Comparison of ENCODE assay signal across 14 cellular contexts in the genomic region with DNA sequence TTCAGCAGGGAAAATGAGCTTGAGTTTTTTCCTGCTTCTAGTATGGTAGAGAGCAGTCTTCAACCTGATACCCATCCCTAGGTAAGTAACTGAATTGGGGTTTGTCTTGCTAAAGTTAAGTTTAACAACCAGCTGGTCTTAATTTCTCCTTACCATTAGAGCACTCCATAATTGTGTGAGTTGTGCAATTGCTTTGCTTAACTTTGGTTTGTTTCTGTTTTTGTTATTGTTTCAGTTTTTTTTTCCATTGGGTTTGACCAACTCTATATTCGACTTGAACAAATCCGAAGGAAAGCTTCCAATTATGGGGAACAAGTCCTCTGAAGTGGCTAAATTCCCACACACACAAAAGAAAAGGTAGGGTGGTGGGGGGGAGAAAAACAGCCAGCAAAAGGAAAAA.
A peak's percentile ranks its signal among the peaks of the same experiment; 100 is the strongest.
DNase-seq lines count a peak whose midpoint lies in the region; ATAC-seq lines count a peak whose summit lies in the region.
"Had no signal": no experiment of that assay in that cellular context is flagged by ENCODE, and none has a peak within 500 bp of the region (broad histone marks: within the 10 kb centered on the region; RNA-seq: fewer than 3 reads in every experiment).

No MANE protein-coding gene starts in this region.

- no peak overlapping the region for H2AFZ ChIP-seq in GM23248
- H2AFZ ChIP-seq: GM23338 had no signal

- H3K79me2 ChIP-seq in GM23248 (ENCODE audit: insufficient read depth) = no peaks in the 10 kb centered on the region

- H3K9me3 Mint-ChIP-seq in activated T-helper 1 cell treated with anti-CD3 and anti-CD28 coated beads, Interleukin-12 subunit alpha, Interleukin-12 subunit beta, Interleukin-2, Interleukin-4 antibody, amounts not matched to agents 30 ng/mL and 10 ng/mL and 1 ng/mL, durations not matched to agents 14 hours and 24 hours and 36 hours = peaks cover 8% of the 10 kb centered on the region

- no peaks in the 10 kb centered on the region; the same call in 1 of the 2 replicates for H4K20me1 ChIP-seq in GM23248 (ENCODE audit: insufficient read depth)

- H3K9me2 ChIP-seq in GM23248 (ENCODE audit: insufficient read depth) = no peaks in the 10 kb centered on the region

- H3K4me1 ChIP-seq in HUES48 (ENCODE audit: control insufficient read depth, insufficient read depth, low read length) (peaks cover 29% of the 10 kb centered on the region), adipocyte (ENCODE audit: control insufficient read depth, insufficient read depth, low read length) (no peaks in the 10 kb centered on the region), iPS-18a (ENCODE audit: control insufficient read depth, low read depth, low read length) (peaks cover 29% of the 10 kb centered on the region), GM23248 (ENCODE audit: insufficient read depth) (peaks cover 5% of the 10 kb centered on the region; the same call in 1 of the 2 replicates)
- H3K4me1 ChIP-seq: BE2C had no signal

- no peaks in the 10 kb centered on the region for H3K27me3 Mint-ChIP-seq in activated T-helper 1 cell treated with anti-CD3 and anti-CD28 coated beads, Interleukin-12 subunit alpha, Interleukin-12 subunit beta, Interleukin-2, Interleukin-4 antibody, amounts not matched to agents 30 ng/mL and 10 ng/mL and 1 ng/mL, durations not matched to agents 14 hours and 24 hours and 36 hours (ENCODE audit: insufficient read depth)
- H3K27me3 Mint-ChIP-seq: CD4-positive, CD25-positive, alpha-beta regulatory T cell; CD8-positive, alpha-beta memory T cell had no signal

- H3K9me3 ChIP-seq in HUES48 (ENCODE audit: control insufficient read depth, insufficient read depth, low read length) = no peaks in the 10 kb centered on the region
- no peaks in the 10 kb centered on the region for H3K9me3 ChIP-seq in adipocyte (ENCODE audit: control insufficient read depth, low read length)
- H3K9me3 ChIP-seq in iPS-18a (ENCODE audit: control insufficient read depth, low read depth, low read length) = no peaks in the 10 kb centered on the region
- no peaks in the 10 kb centered on the region for H3K9me3 ChIP-seq in GM23248 (ENCODE audit: low read depth)

- H3F3A ChIP-seq in GM23248 (ENCODE audit: insufficient read depth) = no peaks in the 10 kb centered on the region

- H3K4me1 Mint-ChIP-seq in activated T-helper 1 cell treated with anti-CD3 and anti-CD28 coated beads, Interleukin-12 subunit alpha, Interleukin-12 subunit beta, Interleukin-2, Interleukin-4 antibody, amounts not matched to agents 30 ng/mL and 10 ng/mL and 1 ng/mL, durations not matched to agents 14 hours and 24 hours and 36 hours (ENCODE audit: low read depth) = no peaks in the 10 kb centered on the region
- H3K4me1 Mint-ChIP-seq: CD8-positive, alpha-beta memory T cell had no signal

- H3K27ac ChIP-seq in HUES48 (ENCODE audit: low read depth, low read length) (peak overlapping the region; percentile 60), iPS-18a (ENCODE audit: low read length) (peak overlapping the region; percentile 43), GM23248 (no peak overlapping the region)

- no peak overlapping the region for H3K4me2 ChIP-seq in GM23248 (ENCODE audit: unreplicated experiment)
- H3K4me2 ChIP-seq: GM23338 had no signal

- 65 to 81% methylated on average over 2 of the region's 2 CpGs for WGBS in GM23248 (ENCODE audit: low coverage in 1 of 2, low lambda C conversion rate in 2 of 2, missing lambda C conversion rate in 2 of 2), 2 experiments

- H3K4me3 ChIP-seq in HUES48 (ENCODE audit: low read depth, low read length) (no peak overlapping the region), adipocyte (ENCODE audit: low read length) (no peak overlapping the region), iPS-18a (ENCODE audit: low read length) (no peak overlapping the region), GM23248 (no peak overlapping the region)
- H3K4me3 ChIP-seq: GM23338 had no signal

- ATAC-seq in GM21390 (IDR thresholded peaks at IDR 0.05; ENCODE audit: unreplicated experiment) = no peak

- in situ Hi-C loops in GM23248 (cut with MboI) = no loop called here

- H3K27ac Mint-ChIP-seq in activated T-helper 1 cell treated with anti-CD3 and anti-CD28 coated beads, Interleukin-12 subunit alpha, Interleukin-12 subunit beta, Interleukin-2, Interleukin-4 antibody, amounts not matched to agents 30 ng/mL and 10 ng/mL and 1 ng/mL, durations not matched to agents 14 hours and 24 hours and 36 hours = no peak overlapping the region
- H3K27ac Mint-ChIP-seq: CD4-positive, CD25-positive, alpha-beta regulatory T cell; CD8-positive, alpha-beta memory T cell; GM23338 had no signal

- no peaks in the 10 kb centered on the region for H3K36me3 ChIP-seq in HUES48 (ENCODE audit: control insufficient read depth, insufficient read depth, low read length)
- no peaks in the 10 kb centered on the region for H3K36me3 ChIP-seq in adipocyte (ENCODE audit: control insufficient read depth, insufficient read depth, low read length, severe bottlenecking)
- no peaks in the 10 kb centered on the region for H3K36me3 ChIP-seq in iPS-18a (ENCODE audit: control insufficient read depth, low read depth, low read length)
- no peaks in the 10 kb centered on the region for H3K36me3 ChIP-seq in GM23248 (ENCODE audit: low read depth)
- H3K36me3 ChIP-seq: BE2C had no signal

- DNase-seq in adipocyte (ENCODE audit: low read depth) (peak; percentile 60), GM23248 (no peak)
- no peak for DNase-seq in activated T-helper 1 cell treated with anti-CD3 and anti-CD28 coated beads, Interleukin-12 subunit alpha, Interleukin-12 subunit beta, Interleukin-2, Interleukin-4 antibody, amounts not matched to agents 30 ng/mL and 10 ng/mL and 1 ng/mL, durations not matched to agents 14 hours and 24 hours and 36 hours (ENCODE audit: low spot score)
- DNase-seq: BE2C; C1 segment of cervical spinal cord; CD4-positive, CD25-positive, alpha-beta regulatory T cell; CD8-positive, alpha-beta memory T cell; COR-L47; DMS 273 treated with DMSO at 0.1 percent for 48 hours; H7 had no signal

- no peaks in the 10 kb centered on the region for H3K27me3 ChIP-seq in HUES48 (ENCODE audit: control insufficient read depth, insufficient read depth, low read length)
- no peaks in the 10 kb centered on the region for H3K27me3 ChIP-seq in adipocyte (replicated peaks; ENCODE audit: control insufficient read depth, insufficient read depth, low read length)
- H3K27me3 ChIP-seq in iPS-18a (ENCODE audit: control insufficient read depth, insufficient read depth, low read length) = no peaks in the 10 kb centered on the region
- no peaks in the 10 kb centered on the region for H3K27me3 ChIP-seq in GM23248 (replicated peaks; ENCODE audit: insufficient read depth)
- H3K27me3 ChIP-seq: BE2C had no signal

- no peaks in the 10 kb centered on the region for H3K36me3 Mint-ChIP-seq in activated T-helper 1 cell treated with anti-CD3 and anti-CD28 coated beads, Interleukin-12 subunit alpha, Interleukin-12 subunit beta, Interleukin-2, Interleukin-4 antibody, amounts not matched to agents 30 ng/mL and 10 ng/mL and 1 ng/mL, durations not matched to agents 14 hours and 24 hours and 36 hours (ENCODE audit: low read depth)
- H3K36me3 Mint-ChIP-seq: CD4-positive, CD25-positive, alpha-beta regulatory T cell; CD8-positive, alpha-beta memory T cell had no signal

- H3K4me3 Mint-ChIP-seq in activated T-helper 1 cell treated with anti-CD3 and anti-CD28 coated beads, Interleukin-12 subunit alpha, Interleukin-12 subunit beta, Interleukin-2, Interleukin-4 antibody, amounts not matched to agents 30 ng/mL and 10 ng/mL and 1 ng/mL, durations not matched to agents 14 hours and 24 hours and 36 hours = no peak overlapping the region
- H3K4me3 Mint-ChIP-seq: CD4-positive, CD25-positive, alpha-beta regulatory T cell; CD8-positive, alpha-beta memory T cell; GM23338 had no signal

- intact Hi-C loops in activated T-helper 1 cell treated with anti-CD3 and anti-CD28 coated beads, Interleukin-12 subunit alpha, Interleukin-12 subunit beta, Interleukin-2, Interleukin-4 antibody, amounts not matched to agents 30 ng/mL and 10 ng/mL and 1 ng/mL, durations not matched to agents 14 hours and 24 hours and 36 hours (cut with micrococcal nuclease) = no loop called here

- H3K9ac ChIP-seq in HUES48 (ENCODE audit: low read depth, low read length) (no peak overlapping the region), adipocyte (ENCODE audit: low read length) (no peak overlapping the region), iPS-18a (ENCODE audit: low read length) (no peak overlapping the region), GM23248 (no peak overlapping the region)
